ENCODE assay signal across 25 cellular contexts in the genomic region with DNA sequence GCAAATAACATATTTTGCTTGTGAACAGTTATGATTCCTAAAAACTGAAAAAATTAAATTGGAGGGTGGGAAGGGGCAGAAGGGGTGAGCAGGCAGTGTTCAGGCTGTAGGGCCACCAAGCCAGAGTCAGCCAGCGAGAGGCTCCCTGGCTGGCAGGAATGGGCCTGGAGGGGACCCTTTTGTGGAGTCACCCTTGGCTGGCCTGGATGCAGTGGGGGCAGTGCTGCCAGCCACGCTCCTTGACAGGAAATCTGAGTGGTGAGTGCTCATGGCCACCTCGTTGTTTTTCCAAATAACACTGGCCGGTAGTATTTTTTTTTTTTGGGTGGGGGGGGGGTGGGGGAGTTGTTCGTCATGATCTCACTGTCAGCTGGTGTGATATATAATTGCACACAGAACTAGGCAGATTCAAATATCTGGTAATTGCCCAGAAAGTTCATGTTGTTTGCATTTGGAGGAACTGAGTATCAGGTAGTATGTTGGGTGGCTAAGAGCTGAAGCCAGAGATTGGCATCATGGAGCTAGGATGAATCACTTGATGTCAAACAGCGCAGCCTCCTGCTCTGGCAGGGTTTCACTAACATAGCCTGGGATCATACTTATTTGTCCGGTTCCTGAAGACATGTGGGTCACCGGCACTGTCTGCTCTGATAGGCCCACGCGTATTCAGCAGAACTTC.
DNase-seq lines count a peak whose midpoint lies in the region; ATAC-seq and TF ChIP-seq lines count a peak whose summit lies in the region.
"Had no signal": no experiment of that assay in that cellular context is flagged by ENCODE, and none has a peak within 500 bp of the region (broad histone marks: within the 10 kb centered on the region; RNA-seq: fewer than 3 reads in every experiment).

No MANE protein-coding gene starts in this region.

- no peaks in the 10 kb centered on the region for H3K9me3 Mint-ChIP-seq in nephron progenitor cell
- H3K9me3 Mint-ChIP-seq: CD14-positive monocyte; CD8-positive, alpha-beta memory T cell had no signal

- DNase-seq in heart left ventricle = no peak
- DNase-seq in Right ventricle myocardium superior = no peak
- DNase-seq in G401 (ENCODE audit: low spot score) = peak; percentile 70
- peak; percentile 41 for DNase-seq in cerebellum (ENCODE audit: low spot score)
- no peak for DNase-seq in nephron progenitor cell
- DNase-seq in SJCRH30 = no peak
- DNase-seq in dorsolateral prefrontal cortex = no peak
- DNase-seq: 8988T; ACHN; BE2C; CD8-positive, alpha-beta memory T cell; DMS79 treated with DMSO at 0.1 percent for 48 hours; H7; Kasumi-1; NCI-H1092 treated with DMSO at 0.1 percent for 48 hours; NCI-H1436; NCI-H187 treated with DMSO at 0.1 percent for 48 hours; NCI-H2107; NCI-H524; NCI-H774; RPMI8226; SHP77 treated with DMSO at 0.1 percent for 48 hours had no signal

- in situ Hi-C loops in G401 (cut with HindIII; ENCODE audit: low sequenced_read_pairs) = no loop called here

- intact Hi-C loops in heart left ventricle (cut with DNase I) = loop anchor here in 1 of 10 donors (10.0 kb wide), 1 partner anchor 166 kb away; a partner anchor contains a TSS
- intact Hi-C loops in Right ventricle myocardium superior (cut with DNase I) = no loop called here
- intact Hi-C loops in dorsolateral prefrontal cortex (cut with DNase I) = no loop called here

- peaks cover 7% of the 10 kb centered on the region for H3K27me3 Mint-ChIP-seq in nephron progenitor cell (ENCODE audit: low read depth, poor library complexity)
- H3K27me3 Mint-ChIP-seq: CD8-positive, alpha-beta memory T cell had no signal

- H3K4me3 ChIP-seq in heart left ventricle (no peak overlapping the region), SJCRH30 (no peak overlapping the region), dorsolateral prefrontal cortex (no peak overlapping the region)
- H3K4me3 ChIP-seq: K562, SK-N-MC had no signal

- TF ChIP-seq POLR2A in heart left ventricle (IDR thresholded peaks at IDR 0.05) = no peak

- H3K36me3 ChIP-seq in heart left ventricle (no peaks in the 10 kb centered on the region), SJCRH30 (no peaks in the 10 kb centered on the region)
- H3K36me3 ChIP-seq: BE2C had no signal

- H3K27ac Mint-ChIP-seq in nephron progenitor cell = peak overlapping the region; percentile 13

- peaks cover 0 to 43% (median 7%) of the 10 kb centered on the region in 12 donors for H3K4me1 ChIP-seq in heart left ventricle
- H3K4me1 ChIP-seq in SJCRH30 = no peaks in the 10 kb centered on the region
- H3K4me1 ChIP-seq: BE2C had no signal

- H3K9me3 ChIP-seq in heart left ventricle = peaks cover 0 to 8% (median 0%) of the 10 kb centered on the region in 12 donors
- no peaks in the 10 kb centered on the region for H3K9me3 ChIP-seq in SJCRH30 (replicated peaks)
- H3K9me3 ChIP-seq: BE2C had no signal

- H3K4me1 Mint-ChIP-seq in nephron progenitor cell = peaks cover 31% of the 10 kb centered on the region
- H3K4me1 Mint-ChIP-seq: CD14-positive monocyte; CD8-positive, alpha-beta memory T cell had no signal

- ATAC-seq in heart left ventricle (no peak), Right ventricle myocardium superior (ENCODE audit: poor library complexity) (no peak)
- ATAC-seq: K562 had no signal

- H3K4me3 Mint-ChIP-seq in nephron progenitor cell = no peak overlapping the region
- H3K4me3 Mint-ChIP-seq: CD14-positive monocyte; CD8-positive, alpha-beta memory T cell had no signal

- WGBS in heart left ventricle, 4 donors = 72 to 75% (median 74%) methylated on average over 10 of the region's 10 CpGs

- TF ChIP-seq CTCF in heart left ventricle (IDR thresholded peaks at IDR 0.05) (no peak), nephron progenitor cell (IDR thresholded peaks at IDR 0.05) (no peak), dorsolateral prefrontal cortex (IDR thresholded peaks at IDR 0.05 in 54 of 56, conservative IDR thresholded peaks at IDR 0.05 in 2 of 56; ENCODE audit: low read depth in 1 of 56, partially characterized antibody in 56 of 56) (no peak)

- H3K36me3 Mint-ChIP-seq in nephron progenitor cell (ENCODE audit: low read depth) = no peaks in the 10 kb centered on the region

- H3K27me3 ChIP-seq in heart left ventricle (no peaks in the 10 kb centered on the region), SJCRH30 (no peaks in the 10 kb centered on the region), dorsolateral prefrontal cortex (no peaks in the 10 kb centered on the region)
- H3K27me3 ChIP-seq: BE2C had no signal

- H3K27ac ChIP-seq in heart left ventricle (peak overlapping the region in 9 of 12 donors; percentile 13 to 88 (median 68)), SJCRH30 (no peak overlapping the region), dorsolateral prefrontal cortex (no peak overlapping the region)
- H3K27ac ChIP-seq: SK-N-MC had no signal

Comparison
In these comparisons a context has a peak if more than half of its experiments do, and no peak if none do; other contexts are left out.
1. DNase-seq: peak in G401 (single experiment) and cerebellum (single experiment); none in heart left ventricle (0 of 5), Right ventricle myocardium superior (single experiment), nephron progenitor cell (single experiment), SJCRH30 (0 of 2) and dorsolateral prefrontal cortex (0 of 10).
2. H3K27ac ChIP-seq: peak in heart left ventricle (9 of 12); none in SJCRH30 (single experiment) and dorsolateral prefrontal cortex (0 of 59).